ENCODE assay signal across 26 cellular contexts in the genomic region with DNA sequence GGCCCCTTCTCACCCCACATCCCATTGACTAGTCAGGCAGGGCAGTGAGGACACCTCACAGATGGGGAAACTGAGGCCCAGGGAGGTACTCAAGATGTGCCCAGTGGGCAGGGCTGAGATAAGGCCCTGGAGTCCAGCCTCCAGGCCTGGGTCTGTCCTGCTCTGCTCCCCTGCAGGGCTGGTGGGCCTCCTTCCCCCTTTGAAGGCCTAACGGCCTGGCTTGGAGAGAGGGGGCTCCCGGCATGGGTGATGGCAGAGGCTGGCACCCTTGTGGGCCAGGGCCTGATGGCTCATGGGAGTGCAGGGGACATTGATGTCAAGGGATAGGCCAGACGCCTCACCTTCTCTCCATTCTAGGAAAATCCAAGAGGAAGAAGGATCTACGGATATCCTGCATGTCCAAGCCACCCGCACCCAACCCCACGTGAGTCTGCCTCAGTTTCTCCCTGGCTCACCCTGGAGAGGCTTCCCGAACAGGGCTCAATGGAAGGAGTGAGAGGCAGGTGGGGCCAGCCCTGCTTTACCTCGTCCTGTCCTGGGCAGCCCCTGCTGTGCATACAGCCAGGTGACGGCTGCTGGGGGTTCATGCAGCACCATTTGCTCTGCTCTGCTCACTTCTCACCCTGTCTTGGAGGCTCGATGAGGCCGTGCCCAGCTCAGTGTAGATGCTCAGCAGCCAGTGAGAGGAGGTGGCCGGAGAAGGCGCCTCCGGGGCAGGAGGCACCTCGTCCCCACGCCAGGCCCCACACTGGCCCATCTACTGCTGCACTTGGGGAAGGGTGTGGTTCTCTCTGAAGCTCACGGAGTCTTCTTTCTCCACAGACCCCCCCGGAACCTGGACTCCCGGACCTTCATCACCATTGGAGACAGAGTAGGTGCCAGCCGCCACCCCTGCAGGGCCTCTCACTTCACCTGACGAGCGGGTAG.
"Had no signal": no experiment of that assay in that cellular context is flagged by ENCODE, and none has a peak within 500 bp of the region (broad histone marks: within the 10 kb centered on the region; RNA-seq: fewer than 3 reads in every experiment).

No MANE protein-coding gene starts in this region.

- H3K4me3 Mint-ChIP-seq: activated B cell treated with CpG ODN at 0.5 μM for 24 hours; activated CD4-positive, alpha-beta memory T cell treated with anti-CD3 and anti-CD28 coated beads for 36 hours; activated CD8-positive, alpha-beta memory T cell treated with anti-CD3 and anti-CD28 coated beads, Interleukin-2, amount 10 ng/mL, durations not matched to agents 7 days and 5 days; activated naive CD8-positive, alpha-beta T cell treated with anti-CD3 and anti-CD28 coated beads, Interleukin-2, amount 10 ng/mL, durations not matched to agents 7 days and 5 days; naive thymus-derived CD4-positive, alpha-beta T cell; neural progenitor cell had no signal

- H3K4me3 ChIP-seq: body of pancreas, dorsolateral prefrontal cortex, neural progenitor cell, thyroid gland, uterus had no signal

- H3K27ac Mint-ChIP-seq: activated B cell treated with CpG ODN at 0.5 μM for 24 hours; activated CD4-positive, alpha-beta memory T cell treated with anti-CD3 and anti-CD28 coated beads for 36 hours; activated CD8-positive, alpha-beta memory T cell treated with anti-CD3 and anti-CD28 coated beads, Interleukin-2, amount 10 ng/mL, durations not matched to agents 7 days and 5 days; activated naive CD8-positive, alpha-beta T cell treated with anti-CD3 and anti-CD28 coated beads, Interleukin-2, amount 10 ng/mL, durations not matched to agents 7 days and 5 days; activated T-helper 2 cell treated with anti-CD3 and anti-CD28 coated beads, Interferon-gamma antibody, Interleukin-2, Interleukin-4, amounts not matched to agents 10 μg/mL and 5 μg/mL and 100 μg/mL, durations not matched to agents 14 hours and 24 hours and 36 hours; neural progenitor cell had no signal

- H3K36me3 ChIP-seq: neural progenitor cell, uterus had no signal

- FAIRE-seq: colon, frontal cortex had no signal

- DNase-seq: activated B cell treated with CpG ODN at 0.5 μM for 24 hours; activated CD4-positive, alpha-beta memory T cell treated with anti-CD3 and anti-CD28 coated beads for 36 hours; activated CD4-positive, alpha-beta T cell treated with anti-CD3 and anti-CD28 coated beads for 4 hours; activated CD8-positive, alpha-beta memory T cell treated with anti-CD3 and anti-CD28 coated beads, Interleukin-2, amount 10 ng/mL, durations not matched to agents 7 days and 5 days; activated naive CD4-positive, alpha-beta T cell treated with Interleukin-2 at 50 U/mL for 16 hours; activated naive CD8-positive, alpha-beta T cell treated with anti-CD3 and anti-CD28 coated beads, Interleukin-2, amount 10 ng/mL, durations not matched to agents 7 days and 5 days; activated T-cell treated with anti-CD3 and anti-CD28 coated beads, Interleukin-2, amount 50 U/mL, for 1 hour; amygdala; body of pancreas; caudate nucleus; dorsolateral prefrontal cortex; head of caudate nucleus; mesenchymal stem cell; naive thymus-derived CD4-positive, alpha-beta T cell; stimulated activated CD4-positive, alpha-beta T cell treated with anti-CD3 and anti-CD28 coated beads, Interleukin-1b, Interleukin-23, amount 100 ng/mL, for 48 hours; stimulated activated CD8-positive, alpha-beta memory T cell treated with anti-CD3 and anti-CD28 coated beads, Interleukin-4, amount 100 ng/mL, for 48 hours; stimulated activated naive CD4-positive, alpha-beta T cell treated with Interleukin-2 at 50 U/mL for 16 hours; T-helper 1 cell; T-helper 9 cell; thyroid gland; uterus had no signal

- H3K9ac ChIP-seq: neural progenitor cell, parathyroid adenoma had no signal

- H3K79me2 ChIP-seq: parathyroid adenoma had no signal

- H3K27me3 ChIP-seq: body of pancreas, neural progenitor cell, thyroid gland, uterus had no signal

- H3K9me3 Mint-ChIP-seq: activated B cell treated with CpG ODN at 0.5 μM for 24 hours; activated naive CD8-positive, alpha-beta T cell treated with anti-CD3 and anti-CD28 coated beads, Interleukin-2, amount 10 ng/mL, durations not matched to agents 7 days and 5 days had no signal

- H2AFZ ChIP-seq: neural progenitor cell, parathyroid adenoma had no signal

- H3K27me3 Mint-ChIP-seq: activated B cell treated with CpG ODN at 0.5 μM for 24 hours; activated CD4-positive, alpha-beta memory T cell treated with anti-CD3 and anti-CD28 coated beads for 36 hours; activated CD8-positive, alpha-beta memory T cell treated with anti-CD3 and anti-CD28 coated beads, Interleukin-2, amount 10 ng/mL, durations not matched to agents 7 days and 5 days; activated naive CD8-positive, alpha-beta T cell treated with anti-CD3 and anti-CD28 coated beads, Interleukin-2, amount 10 ng/mL, durations not matched to agents 7 days and 5 days; naive thymus-derived CD4-positive, alpha-beta T cell had no signal

- H3K4me1 ChIP-seq: neural progenitor cell, parathyroid adenoma, uterus had no signal

- H3K27ac ChIP-seq: body of pancreas, neural progenitor cell, parathyroid adenoma, thyroid gland, uterus had no signal

- ATAC-seq: activated CD8-positive, alpha-beta memory T cell treated with anti-CD3 and anti-CD28 coated beads, Interleukin-2, amount 10 ng/mL, durations not matched to agents 7 days and 5 days; body of pancreas; naive thymus-derived CD4-positive, alpha-beta T cell had no signal

- H3K9me3 ChIP-seq: body of pancreas, thyroid gland, uterus had no signal

- H3K4me1 Mint-ChIP-seq: activated CD8-positive, alpha-beta memory T cell treated with anti-CD3 and anti-CD28 coated beads, Interleukin-2, amount 10 ng/mL, durations not matched to agents 7 days and 5 days had no signal

- H3K4me2 ChIP-seq: neural progenitor cell had no signal
